Comparison of ENCODE assay signal across 1 cellular context in genomic region chr6:15323611-15324010, GRCh38.
TF ChIP-seq lines count a peak whose summit lies in the region.

No MANE protein-coding gene starts in this region.

TF ChIP-seq in HepG2, 621 proteins besides CTCF, POLR2A, EP300 and RAD21:
- TF ChIP-seq ZNF460 (CRISPR knock-in tag; IDR thresholded peaks at IDR 0.05; ENCODE audit: borderline replicate concordance): peak; percentile 29; the same call in 1 of the 2 replicates
